ENCODE assay signal across 14 cellular contexts in the genomic region with DNA sequence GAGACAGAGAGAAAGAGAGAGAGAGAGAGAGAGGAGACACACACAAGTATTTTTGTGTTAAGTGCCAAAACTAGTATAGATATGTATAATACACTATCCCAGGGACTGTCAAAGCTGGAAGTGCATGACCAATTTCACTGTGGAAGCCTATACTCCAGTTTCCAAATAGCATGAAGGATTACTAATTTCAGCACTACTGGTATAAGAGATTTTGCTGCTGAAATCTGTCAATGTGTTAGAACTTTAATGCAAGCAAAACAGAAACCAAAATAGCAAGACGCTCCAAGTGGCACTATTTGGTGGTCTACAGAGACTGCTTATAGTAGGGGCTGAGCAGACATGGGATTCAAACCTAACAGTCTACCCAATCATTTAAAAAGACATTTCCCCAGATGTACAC.
DNase-seq lines count a peak whose midpoint lies in the region; ATAC-seq and TF ChIP-seq lines count a peak whose summit lies in the region.
"Had no signal": no experiment of that assay in that cellular context is flagged by ENCODE, and none has a peak within 500 bp of the region (broad histone marks: within the 10 kb centered on the region; RNA-seq: fewer than 3 reads in every experiment).

No MANE protein-coding gene starts in this region.

- H3K36me3 ChIP-seq in KMS-11 (ENCODE audit: insufficient read depth) (no peaks in the 10 kb centered on the region), upper lobe of left lung (no peaks in the 10 kb centered on the region), sigmoid colon (no peaks in the 10 kb centered on the region)
- H3K36me3 ChIP-seq: colonic mucosa, thyroid gland had no signal

- no peaks in the 10 kb centered on the region for H3K27me3 ChIP-seq in KMS-11 (ENCODE audit: insufficient read depth, low read depth)
- no peaks in the 10 kb centered on the region for H3K27me3 ChIP-seq in upper lobe of left lung
- no peaks in the 10 kb centered on the region for H3K27me3 ChIP-seq in sigmoid colon
- H3K27me3 ChIP-seq: colonic mucosa, thyroid gland had no signal

- peak overlapping the region; percentile 22 for H3K4me2 ChIP-seq in KMS-11

- peaks cover 11% of the 10 kb centered on the region for H3K4me1 ChIP-seq in KMS-11 (ENCODE audit: low read depth, poor library complexity, severe bottlenecking)
- H3K4me1 ChIP-seq in upper lobe of left lung, result peaks cover 0 to 3% (median 1%) of the 10 kb centered on the region in 4 donors
- peaks cover 0 to 23% (median 11%) of the 10 kb centered on the region in 4 donors for H3K4me1 ChIP-seq in sigmoid colon
- H3K4me1 ChIP-seq: colonic mucosa had no signal

- TF ChIP-seq POLR2A in upper lobe of left lung (IDR thresholded peaks at IDR 0.05) (no peak), sigmoid colon (IDR thresholded peaks at IDR 0.05) (no peak)

- no peak overlapping the region for H3K9ac ChIP-seq in KMS-11

- H3K9me3 ChIP-seq in upper lobe of left lung (no peaks in the 10 kb centered on the region), sigmoid colon (no peaks in the 10 kb centered on the region)
- H3K9me3 ChIP-seq: colonic mucosa, thyroid gland had no signal

- intact Hi-C loops in sigmoid colon (cut with DNase I), result no loop called here

- H3K79me2 ChIP-seq in KMS-11 (ENCODE audit: insufficient read depth, low read depth), result no peaks in the 10 kb centered on the region

- H3K4me3 ChIP-seq in GM12864 (ENCODE audit: low read depth, low read length) (peak overlapping the region; percentile 30; the same call in 1 of the 2 replicates), KMS-11 (IDR thresholded peaks at IDR 0.05; ENCODE audit: insufficient read depth, low read depth, low read length) (no peak overlapping the region), upper lobe of left lung (no peak overlapping the region), sigmoid colon (no peak overlapping the region)
- H3K4me3 ChIP-seq: colonic mucosa, thyroid gland had no signal

- H3K27ac ChIP-seq in KMS-11 (no peak overlapping the region), upper lobe of left lung (no peak overlapping the region), sigmoid colon (no peak overlapping the region)
- H3K27ac ChIP-seq: colonic mucosa, thyroid gland had no signal

- no peaks in the 10 kb centered on the region for H4K20me1 ChIP-seq in KMS-11 (ENCODE audit: insufficient read depth)

- WGBS in upper lobe of left lung, 2 donors, result 78 to 85% methylated on average over 1 of the region's 1 CpG
- 75 to 83% methylated on average over 1 of the region's 1 CpG for WGBS in sigmoid colon, 2 donors

- TF ChIP-seq CTCF in GM12864 (IDR thresholded peaks at IDR 0.05; ENCODE audit: low read depth, low read length, missing control alignments) (no peak), KMS-11 (conservative IDR thresholded peaks at IDR 0.05; ENCODE audit: low read depth, low read length) (no peak), upper lobe of left lung (IDR thresholded peaks at IDR 0.05) (no peak), sigmoid colon (IDR thresholded peaks at IDR 0.05) (no peak)

- H2AFZ ChIP-seq in KMS-11 (ENCODE audit: low read depth), result no peak overlapping the region

- TF ChIP-seq EP300 in upper lobe of left lung (IDR thresholded peaks at IDR 0.05) (no peak), sigmoid colon (IDR thresholded peaks at IDR 0.05) (no peak)

- ATAC-seq in GM18868 (IDR thresholded peaks at IDR 0.05; ENCODE audit: unreplicated experiment), result peak; percentile 45
- no peak for ATAC-seq in upper lobe of left lung (ENCODE audit: low FRiP score in 2 of 2)
- ATAC-seq: sciatic nerve had no signal

- DNase-seq in GM12864 (ENCODE audit: low read depth) (no peak), fibroblast of peridontal ligament (ENCODE audit: extremely low read depth) (peak; percentile 49), GF-D8 (lab: John Stamatoyannopoulos, UW) (no peak), upper lobe of left lung (no peak), sigmoid colon (no peak)
- DNase-seq: activated CD4-positive, alpha-beta T cell treated with anti-CD3 and anti-CD28 coated beads for 48 hours; colonic mucosa; COR-L47; NCI-H524 treated with DMSO at 0.1 percent for 48 hours; stimulated activated naive CD4-positive, alpha-beta T cell treated with Interleukin-2 at 50 U/mL for 16 hours; thyroid gland had no signal
